In genomic region chr2:23412556-23413155, GRCh38 we compare ENCODE assay signal across 19 cellular contexts. TPM values are rescaled to one million over a fixed set of nuclear protein-coding genes. Genes with fewer than 3 reads are reported as not detected.
DNase-seq lines count a peak whose midpoint lies in the region; ATAC-seq and TF ChIP-seq lines count a peak whose summit lies in the region.
"Had no signal": no experiment of that assay in that cellular context is flagged by ENCODE, and none has a peak within 500 bp of the region (broad histone marks: within the 10 kb centered on the region; RNA-seq: fewer than 3 reads in every experiment).

No MANE protein-coding gene starts in this region.

- no peak overlapping the region for H2AFZ ChIP-seq in mesenchymal stem cell (ENCODE audit: low read depth, low read length)

- peaks cover 41% of the 10 kb centered on the region for H3K79me1 ChIP-seq in mesenchymal stem cell (replicated peaks; ENCODE audit: low read length, poor library complexity, severe bottlenecking)

- peaks cover 34% of the 10 kb centered on the region for H3K4me1 Mint-ChIP-seq in chondrocyte (ENCODE audit: low read depth)
- H3K4me1 Mint-ChIP-seq: activated naive CD4-positive, alpha-beta T cell treated with anti-CD3 and anti-CD28 coated beads, Interleukin-2, amount 50 U/mL, for 24 hours; stimulated activated effector memory CD8-positive, alpha-beta T cell treated with anti-CD3 and anti-CD28 coated beads, Interleukin-12 subunit alpha, Interleukin-12 subunit beta, amount 100 ng/mL, for 72 hours had no signal

- peak overlapping the region; percentile 82 for H3K27ac Mint-ChIP-seq in chondrocyte (ENCODE audit: unreplicated experiment)
- H3K27ac Mint-ChIP-seq: activated naive CD4-positive, alpha-beta T cell treated with anti-CD3 and anti-CD28 coated beads, Interleukin-2, amount 50 U/mL, for 24 hours; memory B cell; stimulated activated effector memory CD8-positive, alpha-beta T cell treated with anti-CD3 and anti-CD28 coated beads, Interleukin-12 subunit alpha, Interleukin-12 subunit beta, amount 100 ng/mL, for 72 hours had no signal

- peak overlapping the region; percentile 38 to 52 for H3K18ac ChIP-seq in mesenchymal stem cell (ENCODE audit: low read depth in 1 of 2, low read length in 2 of 2)

- H3K4me3 ChIP-seq in AG04450 (ENCODE audit: low read depth, low read length): no peak overlapping the region
- peak overlapping the region in 1 of 2 experiments; percentile 9 for H3K4me3 ChIP-seq in mesenchymal stem cell (ENCODE audit: insufficient read depth in 1 of 2, low read depth in 1 of 2, low read length in 2 of 2)
- H3K4me3 ChIP-seq in SJCRH30: no peak overlapping the region
- H3K4me3 ChIP-seq: uterus had no signal

- peaks cover 3% of the 10 kb centered on the region for H3K36me3 Mint-ChIP-seq in chondrocyte (ENCODE audit: low read depth)
- H3K36me3 Mint-ChIP-seq: activated naive CD4-positive, alpha-beta T cell treated with anti-CD3 and anti-CD28 coated beads, Interleukin-2, amount 50 U/mL, for 24 hours; stimulated activated effector memory CD8-positive, alpha-beta T cell treated with anti-CD3 and anti-CD28 coated beads, Interleukin-12 subunit alpha, Interleukin-12 subunit beta, amount 100 ng/mL, for 72 hours had no signal

- peaks cover 3% of the 10 kb centered on the region for H3K9me3 Mint-ChIP-seq in chondrocyte (ENCODE audit: low read depth)
- H3K9me3 Mint-ChIP-seq: activated naive CD4-positive, alpha-beta T cell treated with anti-CD3 and anti-CD28 coated beads, Interleukin-2, amount 50 U/mL, for 24 hours; memory B cell; stimulated activated effector memory CD8-positive, alpha-beta T cell treated with anti-CD3 and anti-CD28 coated beads, Interleukin-12 subunit alpha, Interleukin-12 subunit beta, amount 100 ng/mL, for 72 hours had no signal

- H3K27ac ChIP-seq in AG04450 (ENCODE audit: low read depth, low read length): peak overlapping the region; percentile 91
- no peak overlapping the region for H3K27ac ChIP-seq in mesenchymal stem cell (ENCODE audit: low read length, poor library complexity, severe bottlenecking)
- no peak overlapping the region for H3K27ac ChIP-seq in SJCRH30
- H3K27ac ChIP-seq: foreskin keratinocyte, uterus had no signal

- TF ChIP-seq CTCF in AG04450 (IDR thresholded peaks at IDR 0.05; ENCODE audit: low read depth, low read length) (no peak), chondrocyte (IDR thresholded peaks at IDR 0.05) (no peak)

- H2BK15ac ChIP-seq in mesenchymal stem cell (ENCODE audit: low read depth, poor library complexity, severe bottlenecking): peak overlapping the region; percentile 44

- H3K36me3 ChIP-seq in mesenchymal stem cell (ENCODE audit: control insufficient read depth in 1 of 2, insufficient read depth in 2 of 2, low read depth in 1 of 2, low read length in 2 of 2) (peaks cover 0 to 4% of the 10 kb centered on the region in 2 experiments), SJCRH30 (peaks cover 8% of the 10 kb centered on the region; the same call in 1 of the 2 replicates)
- H3K36me3 ChIP-seq: uterus had no signal

- 75% methylated on average over 11 of the region's 11 CpGs for WGBS in mesenchymal stem cell

- H3K9ac ChIP-seq in mesenchymal stem cell (ENCODE audit: low read length): peak overlapping the region; percentile 19

- no peak overlapping the region for H2AK5ac ChIP-seq in mesenchymal stem cell (ENCODE audit: low read length, severe bottlenecking)

- H4K8ac ChIP-seq in mesenchymal stem cell (ENCODE audit: low read length): peak overlapping the region; percentile 20

- no peak for DNase-seq in AG04450 (ENCODE audit: low read depth, low spot score)
- peak; percentile 76 for DNase-seq in NCI-H226
- DNase-seq in chondrocyte (ENCODE audit: low spot score): no peak
- DNase-seq in mesenchymal stem cell: peak; percentile 46
- DNase-seq in NCI-H82 treated with DMSO at 0.1 percent for 48 hours (lab: John Stamatoyannopoulos, UW; ENCODE audit: unreplicated experiment): no peak
- no peak for DNase-seq in GDM1 (lab: John Stamatoyannopoulos, UW)
- no peak for DNase-seq in SJCRH30
- DNase-seq: activated CD8-positive, alpha-beta memory T cell treated with anti-CD3 and anti-CD28 coated beads, Interleukin-2, amount 50 U/mL, for 4 hours; AML-193; DMS 273 treated with DMSO at 0.1 percent for 48 hours; KBM-7; NCI-H1417; uterus had no signal

- peak overlapping the region in 1 of 2 experiments; percentile 13 for H3K4ac ChIP-seq in mesenchymal stem cell (ENCODE audit: low read depth in 1 of 2, low read length in 2 of 2)

- H2BK120ac ChIP-seq in mesenchymal stem cell (ENCODE audit: low read depth, low read length): no peak overlapping the region

- POLR2A ChIA-PET in AG04450 (lab: Yijun Ruan, JAX): interaction anchor here (1.2 kb wide), 1 partner anchor 155 kb away, joined by 3 read pairs; no protein-coding TSS in a partner anchor

- H3K27me3 ChIP-seq in AG04450 (ENCODE audit: control insufficient read depth, insufficient read depth, low read length) (peaks cover 2% of the 10 kb centered on the region), mesenchymal stem cell (ENCODE audit: control insufficient read depth in 1 of 2, insufficient read depth in 1 of 2, low read length in 2 of 2) (no peaks in the 10 kb centered on the region), SJCRH30 (no peaks in the 10 kb centered on the region)
- H3K27me3 ChIP-seq: foreskin keratinocyte, uterus had no signal

- ATAC-seq in GM21723 (IDR thresholded peaks at IDR 0.05; ENCODE audit: unreplicated experiment): no peak
- ATAC-seq: activated CD4-positive, CD25-positive, alpha-beta regulatory T cell treated with anti-CD3 and anti-CD28 coated beads, Interleukin-2, amount 50 U/mL, for 24 hours; stimulated activated effector memory CD8-positive, alpha-beta T cell treated with anti-CD3 and anti-CD28 coated beads, Interleukin-12 subunit alpha, Interleukin-12 subunit beta, amount 100 ng/mL, for 72 hours had no signal

- H3K4me2 ChIP-seq in mesenchymal stem cell (ENCODE audit: low read length, poor library complexity, severe bottlenecking): no peak overlapping the region

- H3K4me1 ChIP-seq in mesenchymal stem cell (ENCODE audit: control insufficient read depth, insufficient read depth, low read depth, low read length) (peaks cover 13% of the 10 kb centered on the region), SJCRH30 (peaks cover 6% of the 10 kb centered on the region)

- H3K9me3 ChIP-seq in AG04450 (ENCODE audit: control insufficient read depth, insufficient read depth, low read length) (no peaks in the 10 kb centered on the region), mesenchymal stem cell (ENCODE audit: control insufficient read depth, low read length) (no peaks in the 10 kb centered on the region), SJCRH30 (replicated peaks) (no peaks in the 10 kb centered on the region)
- H3K9me3 ChIP-seq: uterus had no signal

- H3K14ac ChIP-seq in mesenchymal stem cell (ENCODE audit: low read length in 2 of 2): peak overlapping the region in 1 of 2 experiments; percentile 19

- H2BK5ac ChIP-seq in mesenchymal stem cell (ENCODE audit: low read depth, low read length, poor library complexity, severe bottlenecking): no peak overlapping the region

- H3K4me3 Mint-ChIP-seq in chondrocyte (ENCODE audit: unreplicated experiment): no peak overlapping the region
- H3K4me3 Mint-ChIP-seq: activated naive CD4-positive, alpha-beta T cell treated with anti-CD3 and anti-CD28 coated beads, Interleukin-2, amount 50 U/mL, for 24 hours; memory B cell; stimulated activated effector memory CD8-positive, alpha-beta T cell treated with anti-CD3 and anti-CD28 coated beads, Interleukin-12 subunit alpha, Interleukin-12 subunit beta, amount 100 ng/mL, for 72 hours had no signal

- peak overlapping the region; percentile 84 for H4K91ac ChIP-seq in mesenchymal stem cell (ENCODE audit: low read length)

- H3K27me3 Mint-ChIP-seq in chondrocyte (ENCODE audit: low read depth): no peaks in the 10 kb centered on the region
- H3K27me3 Mint-ChIP-seq: activated naive CD4-positive, alpha-beta T cell treated with anti-CD3 and anti-CD28 coated beads, Interleukin-2, amount 50 U/mL, for 24 hours had no signal

- H3K23ac ChIP-seq in mesenchymal stem cell (ENCODE audit: low read length in 2 of 2): no peak overlapping the region

- CTCF ChIA-PET in AG04450 (lab: Charles Lee): no interaction called here

- H2BK12ac ChIP-seq in mesenchymal stem cell (ENCODE audit: low read length in 2 of 2): peak overlapping the region; percentile 49 to 89

RNA-seq across cellular contexts. Expression of gene KLHL29, which starts 27.7 kb away (rescaled TPM):
- polyA plus RNA-seq in AG04450 (2011; rRNA removed): 3.6 and 4.9 TPM in 2 replicates
- polyA minus RNA-seq in AG04450 (2011; rRNA and poly(A)+ RNA removed): 4.4 and 5.4 TPM in 2 replicates
- 8.0 to 9.0 TPM (median 8.0 TPM) in 3 replicates for total RNA-seq in chondrocyte
- 11.5 TPM for polyA plus RNA-seq in mesenchymal stem cell (2013, experiment 1 of 2)
- polyA plus RNA-seq in mesenchymal stem cell (2013, experiment 2 of 2): 11.2 TPM
- 30.8 and 34.1 TPM in 2 replicates for total RNA-seq in SJCRH30 (2014; rRNA removed; shearing (Covaris generic))

Comparison
In these comparisons a context has a peak if more than half of its experiments do, and no peak if none do; other contexts are left out.
1. DNase-seq: peak in NCI-H226 (single experiment) and mesenchymal stem cell (single experiment); none in AG04450 (single experiment), chondrocyte (single experiment), NCI-H82 treated with DMSO at 0.1 percent for 48 hours (single experiment), GDM1 (single experiment) and SJCRH30 (0 of 2).